In genomic region chr1:54080598-54081049, GRCh38 we compare ENCODE assay signal across 1 cellular context.
TF ChIP-seq lines count a peak whose summit lies in the region.

No MANE protein-coding gene starts in this region.

TF ChIP-seq in HepG2, 621 proteins besides CTCF, POLR2A, EP300 and RAD21 (continued from another document):
- no peak for TF ChIP-seq THAP9 (CRISPR knock-in tag; IDR thresholded peaks at IDR 0.05; ENCODE audit: borderline replicate concordance)
- peak; percentile 56; a peak in 3 of 4 replicates for TF ChIP-seq NR2F1 (CRISPR knock-in tag; IDR thresholded peaks at IDR 0.05)
- no peak for TF ChIP-seq ARNT (IDR thresholded peaks at IDR 0.05)
- TF ChIP-seq GPN1 (CRISPR knock-in tag; IDR thresholded peaks at IDR 0.05; ENCODE audit: borderline replicate concordance), result no peak
- TF ChIP-seq FOXP1 (IDR thresholded peaks at IDR 0.05), result no peak
- peak; percentile 70 for TF ChIP-seq FOXP1 (CRISPR knock-in tag; IDR thresholded peaks at IDR 0.05)
- TF ChIP-seq KLF12 (CRISPR knock-in tag; IDR thresholded peaks at IDR 0.05; ENCODE audit: borderline replicate concordance), result no peak
- no peak for TF ChIP-seq MBNL3 (CRISPR knock-in tag; conservative IDR thresholded peaks at IDR 0.05)
- no peak for TF ChIP-seq TCF12 (IDR thresholded peaks at IDR 0.05)
- TF ChIP-seq TCF12 (CRISPR knock-in tag; IDR thresholded peaks at IDR 0.05), result no peak
- TF ChIP-seq KAT8 (CRISPR knock-in tag; IDR thresholded peaks at IDR 0.05), result 0 out of 2 replicates have a peak, but pooled peaks have one; percentile 38
- no peak for TF ChIP-seq ATF6 (CRISPR knock-in tag; conservative IDR thresholded peaks at IDR 0.05)
- no peak for TF ChIP-seq DR1 (CRISPR knock-in tag; IDR thresholded peaks at IDR 0.05)
- TF ChIP-seq HIVEP1 (CRISPR knock-in tag; IDR thresholded peaks at IDR 0.05), result no peak
